19 cellular contexts compared by ENCODE assay signal in genomic region chr10:6065406-6065805, GRCh38. TPM values are rescaled to one million over a fixed set of nuclear protein-coding genes. Genes with fewer than 3 reads are reported as not detected.
DNase-seq lines count a peak whose midpoint lies in the region; ATAC-seq lines count a peak whose summit lies in the region.
"Had no signal": no experiment of that assay in that cellular context is flagged by ENCODE, and none has a peak within 500 bp of the region (broad histone marks: within the 10 kb centered on the region; RNA-seq: fewer than 3 reads in every experiment).

No MANE protein-coding gene starts in this region.

- no peaks in the 10 kb centered on the region for H3K27me3 Mint-ChIP-seq in T-helper 17 cell
- H3K27me3 Mint-ChIP-seq in stimulated activated naive CD8-positive, alpha-beta T cell treated with anti-CD3 and anti-CD28 coated beads, Interleukin-15, Interleukin-2, amounts not matched to agents 100 ng/mL and 50 ng/mL, for 24 hours = no peaks in the 10 kb centered on the region

- DNase-seq in activated T-cell treated with anti-CD3 and anti-CD28 coated beads, Interleukin-2, amount 50 U/mL, for 48 hours = peak; percentile 54 to 58
- DNase-seq in activated T-cell treated with anti-CD3 and anti-CD28 coated beads for 4 hours (no peak), T-helper 17 cell (no peak), right cardiac atrium (no peak), SJCRH30 (no peak), T-helper 9 cell (no peak)
- DNase-seq: amygdala, Calu3, GDM1, glutamatergic neuron, kidney glomerular epithelial cell, NCI-H2171 treated with DMSO at 0.1 percent for 48 hours, posterior cingulate gyrus, SHP77 had no signal

- H3K4me3 ChIP-seq in right cardiac atrium (ENCODE audit: low read length) (no peak overlapping the region), SJCRH30 (no peak overlapping the region)
- H3K4me3 ChIP-seq: tibial artery had no signal

- H3K36me3 Mint-ChIP-seq in T-helper 17 cell (ENCODE audit: low read depth) = peaks cover 3% of the 10 kb centered on the region
- peaks cover 18% of the 10 kb centered on the region for H3K36me3 Mint-ChIP-seq in stimulated activated naive CD8-positive, alpha-beta T cell treated with anti-CD3 and anti-CD28 coated beads, Interleukin-15, Interleukin-2, amounts not matched to agents 100 ng/mL and 50 ng/mL, for 24 hours (ENCODE audit: low read depth)

- H3K27ac ChIP-seq in right cardiac atrium (ENCODE audit: low read length) (peak overlapping the region; percentile 65), SJCRH30 (no peak overlapping the region)
- H3K27ac ChIP-seq: tibial artery had no signal

- H3K4me1 Mint-ChIP-seq in T-helper 17 cell = peaks cover 49% of the 10 kb centered on the region
- H3K4me1 Mint-ChIP-seq in stimulated activated naive CD8-positive, alpha-beta T cell treated with anti-CD3 and anti-CD28 coated beads, Interleukin-15, Interleukin-2, amounts not matched to agents 100 ng/mL and 50 ng/mL, for 24 hours (ENCODE audit: low read depth) = peaks cover 83% of the 10 kb centered on the region

- H3K27ac Mint-ChIP-seq in T-helper 17 cell = peak overlapping the region; percentile 96
- peak overlapping the region; percentile 63 for H3K27ac Mint-ChIP-seq in stimulated activated naive CD8-positive, alpha-beta T cell treated with anti-CD3 and anti-CD28 coated beads, Interleukin-15, Interleukin-2, amounts not matched to agents 100 ng/mL and 50 ng/mL, for 24 hours

- H3K9me3 Mint-ChIP-seq in stimulated activated naive CD8-positive, alpha-beta T cell treated with anti-CD3 and anti-CD28 coated beads, Interleukin-15, Interleukin-2, amounts not matched to agents 100 ng/mL and 50 ng/mL, for 24 hours = no peaks in the 10 kb centered on the region

- ATAC-seq in T-helper 17 cell (no peak), right cardiac atrium (no peak), GM21737 (IDR thresholded peaks at IDR 0.05; ENCODE audit: unreplicated experiment) (no peak)

- H3K36me3 ChIP-seq in SJCRH30 = no peaks in the 10 kb centered on the region
- H3K36me3 ChIP-seq: tibial artery had no signal

- H3K9me3 ChIP-seq in T-helper 17 cell (ENCODE audit: control insufficient read depth, low read length, poor library complexity, severe bottlenecking) (peaks cover 5% of the 10 kb centered on the region), right cardiac atrium (ENCODE audit: control insufficient read depth, low read length) (no peaks in the 10 kb centered on the region), SJCRH30 (replicated peaks) (no peaks in the 10 kb centered on the region)
- H3K9me3 ChIP-seq: tibial artery had no signal

- H3K4me1 ChIP-seq in right cardiac atrium (ENCODE audit: control insufficient read depth, insufficient read depth, low read length) (peaks cover 7% of the 10 kb centered on the region), SJCRH30 (no peaks in the 10 kb centered on the region)
- H3K4me1 ChIP-seq: tibial artery had no signal

- H3K27me3 ChIP-seq in right cardiac atrium (ENCODE audit: control insufficient read depth, insufficient read depth) = no peaks in the 10 kb centered on the region
- H3K27me3 ChIP-seq in SJCRH30 = no peaks in the 10 kb centered on the region
- H3K27me3 ChIP-seq: tibial artery had no signal

- 82% methylated on average over 3 of the region's 3 CpGs for WGBS in right cardiac atrium

- intact Hi-C loops in right cardiac atrium (cut with DNase I) = no loop called here

- no peak overlapping the region for H3K4me3 Mint-ChIP-seq in T-helper 17 cell
- peak overlapping the region; percentile 11 for H3K4me3 Mint-ChIP-seq in stimulated activated naive CD8-positive, alpha-beta T cell treated with anti-CD3 and anti-CD28 coated beads, Interleukin-15, Interleukin-2, amounts not matched to agents 100 ng/mL and 50 ng/mL, for 24 hours

RNA-seq across cellular contexts. Expression of gene IL2RA, which starts 3.2 kb away (rescaled TPM):
- total RNA-seq in T-helper 17 cell = 10 to 100 TPM; 51.7 to 59.2 TPM
- total RNA-seq in right cardiac atrium = 1 to 10 TPM in 1 of 4 donors, under 1 TPM in 3; 0.71 to 1.3 (median 0.82) TPM
- 0.18 TPM for polyA plus RNA-seq in right cardiac atrium
- total RNA-seq in SJCRH30 (2014; rRNA removed; shearing (Covaris generic)) = not detected in 2 replicates
- total RNA-seq: Calu3, epithelial cell of proximal tubule, myocyte had no signal

RNA-seq across cellular contexts. Expression of gene RBM17, which starts 23.4 kb away (rescaled TPM):
- total RNA-seq in T-helper 17 cell = 100 to 1,000 TPM; 133 to 146 TPM
- total RNA-seq in right cardiac atrium = 10 to 100 TPM; 51.6 to 66.5 (median 57.1) TPM
- polyA plus RNA-seq in right cardiac atrium = 51.0 TPM
- 59.8 and 60.6 TPM in 2 replicates for total RNA-seq in SJCRH30 (2014; rRNA removed; shearing (Covaris generic))

Comparison
In these comparisons a context has a peak if more than half of its experiments do, and no peak if none do; other contexts are left out.
1. DNase-seq: peak in activated T-cell treated with anti-CD3 and anti-CD28 coated beads, Interleukin-2, amount 50 U/mL, for 48 hours (2 of 2); none in activated T-cell treated with anti-CD3 and anti-CD28 coated beads for 4 hours (single experiment), T-helper 17 cell (0 of 3), right cardiac atrium (0 of 3), SJCRH30 (0 of 2) and T-helper 9 cell (single experiment).
2. RNA of gene IL2RA, which starts 3.2 kb away (total RNA-seq): 51.7 to 59.2 TPM in T-helper 17 cell; 0.71 to 1.3 TPM in right cardiac atrium and not detected in SJCRH30; every median in the first group is over 10 times any median in the second.